15 cellular contexts compared by ENCODE assay signal in the genomic region with DNA sequence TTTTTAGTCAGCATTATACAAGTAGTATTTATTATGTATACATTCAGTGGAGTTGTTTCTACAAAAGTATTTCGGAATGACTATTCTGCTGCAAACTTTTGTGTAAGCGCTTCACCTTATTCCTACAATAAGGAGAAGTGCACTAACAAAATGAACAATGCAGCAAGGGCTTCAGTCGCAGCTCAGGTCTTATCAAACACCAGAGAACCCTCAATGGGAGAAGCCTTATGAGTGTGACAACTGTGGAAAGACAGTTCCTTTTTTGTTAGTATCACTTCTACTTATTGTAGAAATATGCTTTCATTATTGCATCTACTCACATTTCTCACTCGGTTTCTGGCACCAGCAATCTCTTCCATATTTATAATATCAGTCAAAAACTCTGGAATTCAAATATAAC. TPM values are rescaled to one million over a fixed set of nuclear protein-coding genes. Genes with fewer than 3 reads are reported as not detected.
DNase-seq lines count a peak whose midpoint lies in the region; ATAC-seq and TF ChIP-seq lines count a peak whose summit lies in the region.
"Had no signal": no experiment of that assay in that cellular context is flagged by ENCODE, and none has a peak within 500 bp of the region (broad histone marks: within the 10 kb centered on the region; RNA-seq: fewer than 3 reads in every experiment).

No MANE protein-coding gene starts in this region.

- DNase-seq in activated B cell treated with CpG ODN at 0.5 μM for 24 hours = no peak
- DNase-seq in progenitor cell of endocrine pancreas (ENCODE audit: low spot score, unreplicated experiment) = no peak
- DNase-seq in activated CD4-positive, alpha-beta T cell treated with anti-CD3 and anti-CD28 coated beads for 4 hours = no peak
- DNase-seq in dedifferentiated amniotic fluid mesenchymal stem cell (ENCODE audit: extremely low spot score) = no peak
- no peak for DNase-seq in posterior cingulate gyrus
- DNase-seq: DND-41; heart right ventricle; left colon; NCI-H1694 treated with DMSO at 0.1 percent for 48 hours; NCI-H524 treated with DMSO at 0.1 percent for 48 hours; stimulated activated naive CD8-positive, alpha-beta T cell treated with anti-CD3 and anti-CD28 coated beads, Interleukin-15, Interleukin-2, amounts not matched to agents 100 U/mL and 50 U/mL, for 24 hours; WERI-Rb-1 had no signal

- TF ChIP-seq CTCF in activated B cell treated with CpG ODN at 0.5 μM for 24 hours (IDR thresholded peaks at IDR 0.05) = no peak
- TF ChIP-seq CTCF in progenitor cell of endocrine pancreas (IDR thresholded peaks at IDR 0.05; ENCODE audit: unreplicated experiment) = no peak

- H3K27ac Mint-ChIP-seq in activated B cell treated with CpG ODN at 0.5 μM for 24 hours (peak overlapping the region; percentile 53), progenitor cell of endocrine pancreas (no peak overlapping the region)

- CTCF ChIA-PET in activated B cell treated with CpG ODN at 0.5 μM for 24 hours (lab: Charles Lee) = no interaction called here

- intact Hi-C loops in activated B cell treated with CpG ODN at 0.5 μM for 24 hours (cut with micrococcal nuclease) = loop anchor here (1.0 kb wide), 1 partner anchor 31 kb away; a partner anchor contains a TSS
- intact Hi-C loops in posterior cingulate gyrus (cut with DNase I) = no loop called here

- POLR2A ChIA-PET in activated B cell treated with CpG ODN at 0.5 μM for 24 hours (lab: Charles Lee) = interaction anchor here (0.5 kb wide), 1 partner anchor 31 kb away, joined by 5 read pairs; no protein-coding TSS in a partner anchor

- H3K4me1 Mint-ChIP-seq in activated B cell treated with CpG ODN at 0.5 μM for 24 hours (peaks cover 24% of the 10 kb centered on the region), progenitor cell of endocrine pancreas (ENCODE audit: low read depth) (no peaks in the 10 kb centered on the region)

- no peaks in the 10 kb centered on the region for H3K9me3 Mint-ChIP-seq in activated B cell treated with CpG ODN at 0.5 μM for 24 hours
- no peaks in the 10 kb centered on the region for H3K9me3 Mint-ChIP-seq in progenitor cell of endocrine pancreas (ENCODE audit: low read depth)

- ATAC-seq in GM18502 (IDR thresholded peaks at IDR 0.05; ENCODE audit: poor library complexity, unreplicated experiment) (peak; percentile 84), GM21515 (IDR thresholded peaks at IDR 0.05; ENCODE audit: unreplicated experiment) (peak; percentile 66), HG03442 (IDR thresholded peaks at IDR 0.05; ENCODE audit: unreplicated experiment) (peak; percentile 54), activated B cell treated with CpG ODN at 0.5 μM for 24 hours (ENCODE audit: low read depth) (peak; percentile 74)
- ATAC-seq: heart right ventricle; left colon; stimulated activated naive CD8-positive, alpha-beta T cell treated with anti-CD3 and anti-CD28 coated beads, Interleukin-15, Interleukin-2, amounts not matched to agents 100 U/mL and 50 U/mL, for 24 hours had no signal

- H3K4me3 Mint-ChIP-seq in activated B cell treated with CpG ODN at 0.5 μM for 24 hours (no peak overlapping the region), progenitor cell of endocrine pancreas (ENCODE audit: low read depth) (no peak overlapping the region)

- H3K36me3 Mint-ChIP-seq in activated B cell treated with CpG ODN at 0.5 μM for 24 hours (ENCODE audit: low read depth) (peaks cover 31% of the 10 kb centered on the region), progenitor cell of endocrine pancreas (ENCODE audit: insufficient read depth) (peaks cover 26% of the 10 kb centered on the region)

- no peaks in the 10 kb centered on the region for H3K27me3 Mint-ChIP-seq in activated B cell treated with CpG ODN at 0.5 μM for 24 hours
- H3K27me3 Mint-ChIP-seq in progenitor cell of endocrine pancreas = no peaks in the 10 kb centered on the region

RNA-seq across cellular contexts. Expression of a gene that starts 18.8 kb away (rescaled TPM):
- 5.6 and 6.3 TPM in 2 replicates for total RNA-seq in activated B cell treated with CpG ODN at 0.5 μM for 24 hours
- 17.9 and 19.7 TPM in 2 replicates for total RNA-seq in progenitor cell of endocrine pancreas

RNA-seq across cellular contexts. Expression of a gene that starts 31.0 kb away (rescaled TPM):
- 12.8 and 13.0 TPM in 2 replicates for total RNA-seq in activated B cell treated with CpG ODN at 0.5 μM for 24 hours
- 16.3 and 17.5 TPM in 2 replicates for total RNA-seq in progenitor cell of endocrine pancreas

RNA-seq across cellular contexts. Expression of a gene that starts 32.6 kb away (rescaled TPM):
- total RNA-seq in activated B cell treated with CpG ODN at 0.5 μM for 24 hours (1.0 and 3.6 TPM in 2 replicates), progenitor cell of endocrine pancreas (4.7 and 6.1 TPM in 2 replicates)
